ENCODE assay signal across 13 cellular contexts in the genomic region with DNA sequence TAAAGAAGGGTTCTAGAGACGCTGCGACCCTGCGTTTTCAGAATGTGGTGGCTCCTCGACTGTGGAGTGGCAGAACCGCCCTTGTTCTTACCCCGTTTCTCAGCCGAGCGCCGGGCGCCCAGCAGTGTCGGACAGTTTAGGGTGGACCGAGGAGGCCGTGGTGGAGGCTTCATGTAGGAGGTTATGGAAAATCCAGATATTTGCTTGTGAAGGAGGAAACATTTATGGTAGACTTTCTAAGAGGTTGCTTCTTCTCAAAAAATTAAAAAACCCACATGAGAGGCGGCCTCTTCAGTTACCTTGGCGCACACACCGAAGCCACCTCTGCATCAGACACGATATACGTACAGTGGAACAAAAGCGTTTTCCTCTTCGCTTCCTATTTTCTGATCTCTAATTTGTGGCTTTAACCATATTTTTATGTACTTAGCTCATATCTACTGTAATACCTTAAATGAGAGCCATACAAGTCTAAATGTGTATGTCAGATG.
DNase-seq lines count a peak whose midpoint lies in the region; ATAC-seq and TF ChIP-seq lines count a peak whose summit lies in the region.
"Had no signal": no experiment of that assay in that cellular context is flagged by ENCODE, and none has a peak within 500 bp of the region (broad histone marks: within the 10 kb centered on the region; RNA-seq: fewer than 3 reads in every experiment).

No MANE protein-coding gene starts in this region.

- no peaks in the 10 kb centered on the region for H3K9me3 Mint-ChIP-seq in H9
- H3K9me3 Mint-ChIP-seq in activated CD4-positive, alpha-beta T cell treated with anti-CD3 and anti-CD28 coated beads, Interleukin-2, amount 10 ng/mL, durations not matched to agents 24 days and 14 days: no peaks in the 10 kb centered on the region
- no peaks in the 10 kb centered on the region for H3K9me3 Mint-ChIP-seq in central memory CD8-positive, alpha-beta T cell

- H3K18ac ChIP-seq in H9 (ENCODE audit: insufficient read length, low read depth, low read length): no peak overlapping the region

- no peaks in the 10 kb centered on the region for H3K4me1 ChIP-seq in H9 (ENCODE audit: insufficient read depth, low read length)
- H3K4me1 ChIP-seq in smooth muscle cell (ENCODE audit: low read depth): no peaks in the 10 kb centered on the region
- H3K4me1 ChIP-seq in mammary epithelial cell (ENCODE audit: insufficient read depth, low read length): no peaks in the 10 kb centered on the region

- H3F3A ChIP-seq in smooth muscle cell (ENCODE audit: low read depth): no peaks in the 10 kb centered on the region

- H2AK5ac ChIP-seq in H9 (ENCODE audit: insufficient read length, low read length): no peak overlapping the region

- H3K23me2 ChIP-seq in H9 (ENCODE audit: insufficient read length, low read depth, low read length, poor library complexity, severe bottlenecking): no peaks in the 10 kb centered on the region

- H2AFZ ChIP-seq in H9 (ENCODE audit: low read length): no peak overlapping the region
- no peak overlapping the region for H2AFZ ChIP-seq in smooth muscle cell (ENCODE audit: low read depth)
- no peak overlapping the region for H2AFZ ChIP-seq in mammary epithelial cell (ENCODE audit: low read depth, low read length)

- H2BK15ac ChIP-seq in H9 (ENCODE audit: low read depth, low read length): no peak overlapping the region

- H3K4me2 ChIP-seq in H9 (ENCODE audit: insufficient read depth, insufficient read length, low read length) (no peak overlapping the region), smooth muscle cell (no peak overlapping the region), mammary epithelial cell (ENCODE audit: insufficient read depth, low read depth, low read length) (no peak overlapping the region)

- in situ Hi-C loops in mammary epithelial cell (cut with MboI; ENCODE audit: low sequenced_read_pairs in 2 of 2): no loop called here

- no CpG with 5 or more reads among the region's 20 CpGs for WGBS in H9 (ENCODE audit: extremely low coverage, insufficient read length, low lambda C conversion rate)
- 93% methylated on average over 20 of the region's 20 CpGs for WGBS in smooth muscle cell (ENCODE audit: low lambda C conversion rate)
- WGBS in mammary epithelial cell (ENCODE audit: low coverage, missing lambda C conversion rate): 95% methylated on average over 15 of the region's 20 CpGs

- no peak overlapping the region for H3K4me3 Mint-ChIP-seq in H9
- H3K4me3 Mint-ChIP-seq in activated CD4-positive, alpha-beta T cell treated with anti-CD3 and anti-CD28 coated beads, Interleukin-2, amount 10 ng/mL, durations not matched to agents 24 days and 14 days: peak overlapping the region; percentile 83
- no peak overlapping the region for H3K4me3 Mint-ChIP-seq in central memory CD8-positive, alpha-beta T cell

- no peak overlapping the region for H2BK5ac ChIP-seq in H9 (ENCODE audit: insufficient read length, low read length)

- H4K8ac ChIP-seq in H9 (replicated peaks; ENCODE audit: insufficient read length, low read depth, low read length): no peak overlapping the region

- H3K27ac ChIP-seq in H9 (ENCODE audit: insufficient read length, low read depth, low read length) (no peak overlapping the region), smooth muscle cell (ENCODE audit: low read depth) (peak overlapping the region; percentile 24), mammary epithelial cell (ENCODE audit: insufficient read depth, low read depth, low read length) (no peak overlapping the region)
- H3K27ac ChIP-seq: C4-2B, VCaP had no signal

- BruUV-seq in mammary epithelial cell (replicated peaks; lab: Mats Ljungman, UMichigan): no TSS peak

- H3K4ac ChIP-seq in H9 (ENCODE audit: low read depth, low read length): no peak overlapping the region

- no peak overlapping the region for H3T11ph ChIP-seq in H9 (ENCODE audit: low read length)

- H3K9ac ChIP-seq in H9 (ENCODE audit: extremely low read depth, insufficient read length, low read length) (no peak overlapping the region), smooth muscle cell (ENCODE audit: low read depth) (no peak overlapping the region), mammary epithelial cell (ENCODE audit: insufficient read depth, low read length) (no peak overlapping the region)

- peak; percentile 37 for ATAC-seq in central memory CD8-positive, alpha-beta T cell (replicated peaks; ENCODE audit: extremely low read depth, poor library complexity, severe bottlenecking)
- ATAC-seq in GM21717 (IDR thresholded peaks at IDR 0.05; ENCODE audit: unreplicated experiment): no peak
- ATAC-seq: esophagus mucosa had no signal

- H2BK12ac ChIP-seq in H9 (ENCODE audit: insufficient read length, low read depth, low read length): no peak overlapping the region

- H2BK20ac ChIP-seq in H9 (ENCODE audit: low read depth, low read length, poor library complexity, severe bottlenecking): no peak overlapping the region

- H3K4me3 ChIP-seq in smooth muscle cell: no peak overlapping the region
- H3K4me3 ChIP-seq in mammary epithelial cell (replicated peaks in 1 of 3; ENCODE audit: insufficient read depth in 1 of 3, low read depth in 2 of 3, low read length in 3 of 3): no peak overlapping the region

- H3K79me1 ChIP-seq in H9 (ENCODE audit: insufficient read depth, low read depth, low read length, poor library complexity, severe bottlenecking): no peaks in the 10 kb centered on the region

- no peak overlapping the region for H3K56ac ChIP-seq in H9 (ENCODE audit: insufficient read length, low read depth, low read length)

- CTCF ChIA-PET in mammary epithelial cell (lab: Charles Lee; ENCODE audit: low non-redundant PET): no interaction called here

- H3K79me2 ChIP-seq in H9 (ENCODE audit: insufficient read depth, low read length) (no peaks in the 10 kb centered on the region), smooth muscle cell (ENCODE audit: low read depth) (no peaks in the 10 kb centered on the region), mammary epithelial cell (ENCODE audit: insufficient read depth, low read length) (no peaks in the 10 kb centered on the region)

- H3K4me1 Mint-ChIP-seq in H9: peaks cover 0 to 9% of the 10 kb centered on the region in 2 experiments; a peak in 1 of 4 replicates
- H3K4me1 Mint-ChIP-seq in activated CD4-positive, alpha-beta T cell treated with anti-CD3 and anti-CD28 coated beads, Interleukin-2, amount 10 ng/mL, durations not matched to agents 24 days and 14 days: peaks cover 44% of the 10 kb centered on the region
- peaks cover 36% of the 10 kb centered on the region for H3K4me1 Mint-ChIP-seq in central memory CD8-positive, alpha-beta T cell

- H3K14ac ChIP-seq in H9 (ENCODE audit: insufficient read depth, low read length): no peak overlapping the region

- no peak overlapping the region for H4K91ac ChIP-seq in H9 (ENCODE audit: insufficient read length, low read depth, low read length)

- H4K20me1 ChIP-seq in H9 (ENCODE audit: control insufficient read depth, insufficient read depth, insufficient read length) (no peaks in the 10 kb centered on the region), smooth muscle cell (ENCODE audit: low read depth) (no peaks in the 10 kb centered on the region), mammary epithelial cell (ENCODE audit: insufficient read depth, low read length) (no peaks in the 10 kb centered on the region)

- H3K27me3 Mint-ChIP-seq in H9 (ENCODE audit: low read depth): peaks cover 3% of the 10 kb centered on the region; the same call in 1 of the 2 replicates
- H3K27me3 Mint-ChIP-seq in activated CD4-positive, alpha-beta T cell treated with anti-CD3 and anti-CD28 coated beads, Interleukin-2, amount 10 ng/mL, durations not matched to agents 24 days and 14 days: no peaks in the 10 kb centered on the region
- H3K27me3 Mint-ChIP-seq in central memory CD8-positive, alpha-beta T cell: no peaks in the 10 kb centered on the region

- H2BK120ac ChIP-seq in H9 (ENCODE audit: low read depth, low read length, poor library complexity, severe bottlenecking): no peak overlapping the region

- no peak overlapping the region for H3K23ac ChIP-seq in H9 (ENCODE audit: insufficient read length, low read depth, low read length)

- H3K27me3 ChIP-seq in H9 (ENCODE audit: insufficient read depth, low read length) (no peaks in the 10 kb centered on the region), smooth muscle cell (ENCODE audit: low read depth) (no peaks in the 10 kb centered on the region), mammary epithelial cell (ENCODE audit: insufficient read depth, low read length) (no peaks in the 10 kb centered on the region)

- H3K36me3 ChIP-seq in smooth muscle cell (ENCODE audit: low read depth): no peaks in the 10 kb centered on the region
- no peaks in the 10 kb centered on the region for H3K36me3 ChIP-seq in mammary epithelial cell (ENCODE audit: insufficient read depth, low read length)

- peak; percentile 14 for DNase-seq in H9
- no peak for DNase-seq in activated CD4-positive, alpha-beta T cell treated with anti-CD3 and anti-CD28 coated beads, Interleukin-2, amount 10 ng/mL, durations not matched to agents 24 days and 14 days
- DNase-seq in central memory CD8-positive, alpha-beta T cell (ENCODE audit: low spot score in 2 of 2): no peak
- DNase-seq in smooth muscle cell (lab: John Stamatoyannopoulos, UW; ENCODE audit: unreplicated experiment): no peak
- no peak for DNase-seq in mammary epithelial cell
- DNase-seq in hypothalamus (lab: John Stamatoyannopoulos, UW): no peak
- no peak for DNase-seq in DMS153 (lab: John Stamatoyannopoulos, UW)
- DNase-seq: mesenchymal stem cell, NCI-H774 had no signal

- H3K9me3 ChIP-seq in H9 (ENCODE audit: control insufficient read depth, low read depth, low read length): no peaks in the 10 kb centered on the region
- no peaks in the 10 kb centered on the region for H3K9me3 ChIP-seq in smooth muscle cell (replicated peaks; ENCODE audit: low read depth)
- peaks cover 16% of the 10 kb centered on the region for H3K9me3 ChIP-seq in mammary epithelial cell (replicated peaks; ENCODE audit: insufficient read depth, low read length)

- intact Hi-C loops in activated CD4-positive, alpha-beta T cell treated with anti-CD3 and anti-CD28 coated beads, Interleukin-2, amount 10 ng/mL, durations not matched to agents 24 days and 14 days (cut with micrococcal nuclease): no loop called here
- intact Hi-C loops in mammary epithelial cell (cut with micrococcal nuclease): no loop called here

- no peak overlapping the region for H4K5ac ChIP-seq in H9 (ENCODE audit: insufficient read length, low read depth, low read length)

- TF ChIP-seq CTCF in H9 (conservative IDR thresholded peaks at IDR 0.05) (no peak), smooth muscle cell (IDR thresholded peaks at IDR 0.05; ENCODE audit: borderline replicate concordance, insufficient read depth, poor library complexity, severe bottlenecking) (no peak), mammary epithelial cell (conservative IDR thresholded peaks at IDR 0.05 in 1 of 2, IDR thresholded peaks at IDR 0.05 in 1 of 2; ENCODE audit: extremely low read depth in 1 of 2, insufficient read depth in 1 of 2, low read depth in 1 of 2, low read length in 2 of 2) (no peak)

- peak overlapping the region in 1 of 3 experiments; percentile 79; a peak in 2 of 7 replicates for H3K27ac Mint-ChIP-seq in H9
- H3K27ac Mint-ChIP-seq in activated CD4-positive, alpha-beta T cell treated with anti-CD3 and anti-CD28 coated beads, Interleukin-2, amount 10 ng/mL, durations not matched to agents 24 days and 14 days: peak overlapping the region; percentile 97
- peak overlapping the region; percentile 84 for H3K27ac Mint-ChIP-seq in central memory CD8-positive, alpha-beta T cell (ENCODE audit: low read depth)

- no peaks in the 10 kb centered on the region for H3K36me3 Mint-ChIP-seq in H9 (ENCODE audit: insufficient read depth in 1 of 3, low read depth in 3 of 3)
- peaks cover 32% of the 10 kb centered on the region for H3K36me3 Mint-ChIP-seq in activated CD4-positive, alpha-beta T cell treated with anti-CD3 and anti-CD28 coated beads, Interleukin-2, amount 10 ng/mL, durations not matched to agents 24 days and 14 days (ENCODE audit: low read depth)
- peaks cover 6% of the 10 kb centered on the region for H3K36me3 Mint-ChIP-seq in central memory CD8-positive, alpha-beta T cell (ENCODE audit: insufficient read depth)

- dilution Hi-C loops in mammary epithelial cell (cut with HindIII; ENCODE audit: low sequenced_read_pairs): no loop called here
